Comparison of ENCODE assay signal across 14 cellular contexts in the genomic region with DNA sequence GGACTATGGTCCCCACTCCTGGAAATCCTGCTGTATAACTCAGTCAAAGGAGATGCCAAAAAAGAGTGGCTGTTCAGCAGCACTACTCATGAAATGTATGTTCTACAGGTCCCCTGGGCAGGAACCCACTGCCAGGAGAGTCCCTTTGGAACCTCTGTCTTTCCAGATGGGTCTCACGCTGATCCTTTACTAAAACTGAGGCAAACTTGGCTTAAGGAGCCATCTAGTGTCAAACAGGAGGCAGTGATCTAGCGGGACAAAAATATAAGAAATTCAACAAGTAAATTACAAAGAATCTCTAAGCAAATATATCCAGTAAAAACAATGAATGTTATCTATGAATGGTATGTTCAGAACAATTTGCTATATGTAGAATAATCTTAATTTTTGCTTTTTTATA.
DNase-seq lines count a peak whose midpoint lies in the region; ATAC-seq and TF ChIP-seq lines count a peak whose summit lies in the region.
"Had no signal": no experiment of that assay in that cellular context is flagged by ENCODE, and none has a peak within 500 bp of the region (broad histone marks: within the 10 kb centered on the region; RNA-seq: fewer than 3 reads in every experiment).

No MANE protein-coding gene starts in this region.

- H3K9ac ChIP-seq in Loucy (ENCODE audit: low read depth, low read length, poor library complexity, severe bottlenecking) = no peak overlapping the region

- no peaks in the 10 kb centered on the region for H3F3A ChIP-seq in Loucy (ENCODE audit: low read depth)

- H4K20me1 ChIP-seq in Loucy (ENCODE audit: insufficient read depth, low read length, poor library complexity, severe bottlenecking) (no peaks in the 10 kb centered on the region), osteoblast (ENCODE audit: insufficient read depth, low read length) (no peaks in the 10 kb centered on the region)

- H3K9me3 ChIP-seq in Loucy (ENCODE audit: insufficient read depth, low read depth, low read length) (no peaks in the 10 kb centered on the region), osteoblast (ENCODE audit: low read depth, low read length) (no peaks in the 10 kb centered on the region)

- H2AFZ ChIP-seq in Loucy (ENCODE audit: low read length) (no peak overlapping the region), osteoblast (ENCODE audit: low read length) (no peak overlapping the region)

- peak; percentile 10 for TF ChIP-seq CTCF in GM12865 (IDR thresholded peaks at IDR 0.05; ENCODE audit: insufficient read depth, low read depth, low read length, missing control alignments)
- TF ChIP-seq CTCF in Loucy (conservative IDR thresholded peaks at IDR 0.05; ENCODE audit: low read length) = 0 out of 2 replicates have a peak, but pooled peaks have one; percentile 17
- peak; percentile 25 for TF ChIP-seq CTCF in brain microvascular endothelial cell (IDR thresholded peaks at IDR 0.05; ENCODE audit: low read depth, low read length, missing control alignments)
- TF ChIP-seq CTCF in osteoblast (IDR thresholded peaks at IDR 0.05; ENCODE audit: extremely low read depth, low read depth, low read length) = peak; percentile 30

- ATAC-seq in GM21576 (IDR thresholded peaks at IDR 0.05; ENCODE audit: unreplicated experiment) (no peak), GM21825 (IDR thresholded peaks at IDR 0.05; ENCODE audit: unreplicated experiment) (no peak)
- ATAC-seq: activated T-helper 17 cell treated with anti-CD3 and anti-CD28 coated beads, Interleukin-2, amount 50 U/mL, for 72 hours had no signal

- no peaks in the 10 kb centered on the region for H3K36me3 ChIP-seq in Loucy (ENCODE audit: insufficient read depth, low read length)
- H3K36me3 ChIP-seq in brain microvascular endothelial cell (replicated peaks) = no peaks in the 10 kb centered on the region
- H3K36me3 ChIP-seq in osteoblast (ENCODE audit: insufficient read depth, low read length) = no peaks in the 10 kb centered on the region

- in situ Hi-C loops in brain microvascular endothelial cell (cut with HindIII; ENCODE audit: low pct_ligation_motif_present, low sequenced_read_pairs) = no loop called here

- H3K79me2 ChIP-seq in Loucy (ENCODE audit: insufficient read depth, low read length) (no peaks in the 10 kb centered on the region), osteoblast (ENCODE audit: insufficient read depth, low read length) (no peaks in the 10 kb centered on the region)

- H3K4me3 ChIP-seq in GM12865 (ENCODE audit: low read depth, low read length) (no peak overlapping the region), Loucy (ENCODE audit: low read length, poor library complexity, severe bottlenecking) (no peak overlapping the region), brain microvascular endothelial cell (ENCODE audit: low read depth, low read length) (no peak overlapping the region), osteoblast (ENCODE audit: insufficient read depth, low read length) (no peak overlapping the region)

- H3K27ac ChIP-seq in brain microvascular endothelial cell = no peak overlapping the region
- H3K27ac ChIP-seq in osteoblast (ENCODE audit: low read depth, low read length) = no peak overlapping the region
- H3K27ac ChIP-seq: RWPE1 had no signal

- DNase-seq in GM12865 (ENCODE audit: low read depth) (peak; percentile 7), brain microvascular endothelial cell (no peak), osteoblast (ENCODE audit: insufficient read length, low spot score, missing footprints) (no peak)
- DNase-seq in activated CD4-positive, CD25-positive, alpha-beta regulatory T cell (lab: John Stamatoyannopoulos, UW) = no peak
- DNase-seq: activated CD4-positive, alpha-beta T cell treated with anti-CD3 and anti-CD28 coated beads, Interleukin-2, amount 50 U/mL, for 48 hours; aorta; NCI-H446 treated with DMSO at 0.1 percent for 48 hours; nucleus accumbens; stimulated activated naive CD4-positive, alpha-beta T cell treated with Interleukin-2 at 50 U/mL for 16 hours had no signal

- no peaks in the 10 kb centered on the region for H3K9me2 ChIP-seq in Loucy (replicated peaks; ENCODE audit: low read depth, low read length)

- no peaks in the 10 kb centered on the region for H3K4me1 ChIP-seq in Loucy (ENCODE audit: insufficient read depth, low read length, poor library complexity, severe bottlenecking)
- no peaks in the 10 kb centered on the region for H3K4me1 ChIP-seq in osteoblast (ENCODE audit: insufficient read depth, low read length)

- H3K4me2 ChIP-seq in Loucy (ENCODE audit: low read depth, low read length, poor library complexity, severe bottlenecking) = no peak overlapping the region
- no peak overlapping the region for H3K4me2 ChIP-seq in osteoblast (ENCODE audit: insufficient read depth, low read length)

- no peaks in the 10 kb centered on the region for H3K27me3 ChIP-seq in Loucy (ENCODE audit: insufficient read depth, low read length, poor library complexity, severe bottlenecking)
- H3K27me3 ChIP-seq in brain microvascular endothelial cell (replicated peaks) = no peaks in the 10 kb centered on the region
- H3K27me3 ChIP-seq in osteoblast (ENCODE audit: insufficient read depth, low read length) = no peaks in the 10 kb centered on the region
